Comparison of ENCODE assay signal across 1 cellular context in genomic region chr6:43785904-43786303, GRCh38.
A peak's percentile ranks its signal among the peaks of the same experiment; 100 is the strongest.
TF ChIP-seq lines count a peak whose summit lies in the region.

No MANE protein-coding gene starts in this region.

TF ChIP-seq in K562, 482 proteins besides CTCF, POLR2A, EP300 and RAD21:
- TF ChIP-seq RBM22 (IDR thresholded peaks at IDR 0.05; ENCODE audit: low read depth, low read length, poor library complexity, severe bottlenecking), result peak; percentile 34
- peak; percentile 91 for TF ChIP-seq POLR2H (tag; IDR thresholded peaks at IDR 0.05; ENCODE audit: low read depth)
- TF ChIP-seq EP400 (IDR thresholded peaks at IDR 0.05), result 0 out of 2 replicates have a peak, but pooled peaks have one; percentile 23
- TF ChIP-seq RFX7 (CRISPR knock-in tag; IDR thresholded peaks at IDR 0.05), result no peak
